ENCODE assay signal across 16 cellular contexts in the genomic region with DNA sequence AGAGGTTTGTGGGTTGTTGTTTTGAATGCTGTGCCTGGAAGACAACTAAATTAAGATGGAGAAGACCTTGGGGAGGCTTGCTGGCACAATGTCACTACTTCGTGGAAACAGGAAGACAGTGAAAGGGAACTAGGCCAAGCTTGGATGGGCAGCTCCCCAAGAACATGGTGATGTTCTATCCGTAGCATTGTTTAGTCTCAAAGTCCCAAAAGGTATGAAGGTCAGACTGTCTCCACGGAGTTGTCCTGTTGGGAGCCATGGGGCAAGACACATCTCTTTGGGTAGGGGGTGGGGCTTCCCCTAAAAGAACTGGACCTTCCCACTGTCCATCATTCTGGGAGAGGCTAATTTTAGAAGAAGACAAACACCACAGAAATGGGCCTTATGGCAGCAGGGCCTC.
"Had no signal": no experiment of that assay in that cellular context is flagged by ENCODE, and none has a peak within 500 bp of the region (broad histone marks: within the 10 kb centered on the region; RNA-seq: fewer than 3 reads in every experiment).

No MANE protein-coding gene starts in this region.

- H3K4me1 ChIP-seq: pancreas had no signal

- H3K27me3 ChIP-seq: pancreas had no signal

- H3K36me3 ChIP-seq: pancreas had no signal

- H3K27ac ChIP-seq: pancreas, VCaP had no signal

- H3K27me3 Mint-ChIP-seq: activated naive CD4-positive, alpha-beta T cell treated with anti-CD3 and anti-CD28 coated beads, Interleukin-2, amount 10 ng/mL, durations not matched to agents 7 days and 5 days; activated T-helper 17 cell treated with anti-CD3 and anti-CD28 coated beads, Interleukin-2, amount 50 U/mL, for 72 hours had no signal

- H3K4me3 Mint-ChIP-seq: activated naive CD4-positive, alpha-beta T cell treated with anti-CD3 and anti-CD28 coated beads, Interleukin-2, amount 10 ng/mL, durations not matched to agents 7 days and 5 days; activated T-helper 17 cell treated with anti-CD3 and anti-CD28 coated beads, Interleukin-2, amount 50 U/mL, for 72 hours; mesothelial cell of epicardium; neural crest cell had no signal

- H3K9me3 ChIP-seq: pancreas had no signal

- ATAC-seq: activated T-helper 17 cell treated with anti-CD3 and anti-CD28 coated beads, Interleukin-2, amount 50 U/mL, for 72 hours had no signal

- H3K27ac Mint-ChIP-seq: activated naive CD4-positive, alpha-beta T cell treated with anti-CD3 and anti-CD28 coated beads, Interleukin-2, amount 10 ng/mL, durations not matched to agents 7 days and 5 days; activated T-helper 17 cell treated with anti-CD3 and anti-CD28 coated beads, Interleukin-2, amount 50 U/mL, for 72 hours; mesothelial cell of epicardium had no signal

- H3K4me1 Mint-ChIP-seq: activated naive CD4-positive, alpha-beta T cell treated with anti-CD3 and anti-CD28 coated beads, Interleukin-2, amount 10 ng/mL, durations not matched to agents 7 days and 5 days; activated T-helper 17 cell treated with anti-CD3 and anti-CD28 coated beads, Interleukin-2, amount 50 U/mL, for 72 hours; mesothelial cell of epicardium had no signal

- H3K9me3 Mint-ChIP-seq: activated naive CD4-positive, alpha-beta T cell treated with anti-CD3 and anti-CD28 coated beads, Interleukin-2, amount 10 ng/mL, durations not matched to agents 7 days and 5 days; activated T-helper 17 cell treated with anti-CD3 and anti-CD28 coated beads, Interleukin-2, amount 50 U/mL, for 72 hours; mesothelial cell of epicardium; neural crest cell had no signal

- H3K4me3 ChIP-seq: lung, pancreas had no signal

- DNase-seq: activated CD4-positive, alpha-beta T cell treated with anti-CD3 and anti-CD28 coated beads for 1 hour; activated CD4-positive, alpha-beta T cell treated with anti-CD3 and anti-CD28 coated beads, Interleukin-2, amount 50 U/mL, for 48 hours; activated naive CD4-positive, alpha-beta T cell treated with anti-CD3 and anti-CD28 coated beads, Interleukin-2, amount 10 ng/mL, durations not matched to agents 7 days and 5 days; kidney glomerular epithelial cell; pancreas; small intestine; stimulated activated CD4-positive, alpha-beta T cell treated with anti-CD3 and anti-CD28 coated beads, Interleukin-4, amount 100 ng/mL, for 4 hours; stimulated activated CD8-positive, alpha-beta memory T cell treated with anti-CD3 and anti-CD28 coated beads, Interleukin-4, amount 100 ng/mL, for 48 hours; stimulated activated naive CD4-positive, alpha-beta T cell treated with Interleukin-2 at 50 U/mL for 16 hours; substantia nigra; trophoblast cell had no signal

- H3K36me3 Mint-ChIP-seq: activated naive CD4-positive, alpha-beta T cell treated with anti-CD3 and anti-CD28 coated beads, Interleukin-2, amount 10 ng/mL, durations not matched to agents 7 days and 5 days; mesothelial cell of epicardium had no signal
